Comparison of ENCODE assay signal across 1 cellular context in genomic region chr12:31733549-31734432, GRCh38.
TF ChIP-seq lines count a peak whose summit lies in the region.

No MANE protein-coding gene starts in this region.

TF ChIP-seq in GM12878, 131 proteins besides CTCF, POLR2A, EP300 and RAD21:
- TF ChIP-seq KDM1A (IDR thresholded peaks at IDR 0.05; ENCODE audit: borderline replicate concordance) (peak; percentile 72; the same call in 1 of the 2 replicates), ZNF687 (IDR thresholded peaks at IDR 0.05) (0 out of 2 replicates have a peak, but pooled peaks have one; percentile 18), ZBTB40 (IDR thresholded peaks at IDR 0.05; ENCODE audit: borderline replicate concordance) (peak; percentile 17; the same call in 1 of the 2 replicates), PKNOX1 (IDR thresholded peaks at IDR 0.05) (0 out of 2 replicates have a peak, but pooled peaks have one; percentile 11), CREM (IDR thresholded peaks at IDR 0.05; ENCODE audit: low read depth) (peak; percentile 8; the same call in 1 of the 2 replicates), RUNX3 (IDR thresholded peaks at IDR 0.05; ENCODE audit: low read length) (0 out of 2 replicates have a peak, but pooled peaks have one; percentile 19), BHLHE40 (IDR thresholded peaks at IDR 0.05; ENCODE audit: borderline replicate concordance in 1 of 2, low read depth in 2 of 2, low read length in 1 of 2) (0 out of 4 replicates have a peak, but pooled peaks of 1 of the 2 experiments have one; percentile 8), SMARCA5 (IDR thresholded peaks at IDR 0.05) (peak; percentile 76; the same call in 1 of the 2 replicates), NKRF (conservative IDR thresholded peaks at IDR 0.05) (peak; percentile 54; the same call in 1 of the 2 replicates), SKIL (IDR thresholded peaks at IDR 0.05; ENCODE audit: low read depth, poor library complexity, severe bottlenecking) (peak; percentile 6), EED (IDR thresholded peaks at IDR 0.05; ENCODE audit: low read depth) (peak; percentile 27)
